In genomic region chr17:58368860-58369213, GRCh38 we compare ENCODE assay signal across 27 cellular contexts. TPM values are rescaled to one million over a fixed set of nuclear protein-coding genes. Genes with fewer than 3 reads are reported as not detected.
DNase-seq lines count a peak whose midpoint lies in the region; ATAC-seq, FAIRE-seq and TF ChIP-seq lines count a peak whose summit lies in the region.
"Had no signal": no experiment of that assay in that cellular context is flagged by ENCODE, and none has a peak within 500 bp of the region (broad histone marks: within the 10 kb centered on the region; RNA-seq: fewer than 3 reads in every experiment).

No MANE protein-coding gene starts in this region.

- ATAC-seq in activated T-helper 17 cell treated with anti-CD3 and anti-CD28 coated beads, Interleukin-2, amount 50 U/mL, for 72 hours (replicated peaks), result no peak
- ATAC-seq in memory B cell (ENCODE audit: low read depth), result peak; percentile 66
- ATAC-seq: heart left ventricle, left cardiac atrium, right cardiac atrium, SK-N-SH treated with all-trans-retinoic acid at 6 μM for 48 hours had no signal

- H3K4me1 Mint-ChIP-seq in activated T-helper 17 cell treated with anti-CD3 and anti-CD28 coated beads, Interleukin-2, amount 50 U/mL, for 72 hours, result no peaks in the 10 kb centered on the region
- peaks cover 14% of the 10 kb centered on the region for H3K4me1 Mint-ChIP-seq in memory B cell
- H3K4me1 Mint-ChIP-seq: nephron had no signal

- H3K9me3 ChIP-seq in suprapubic skin, result no peaks in the 10 kb centered on the region
- H3K9me3 ChIP-seq: heart left ventricle, stomach, tibial nerve had no signal

- H3K36me3 ChIP-seq in suprapubic skin, result no peaks in the 10 kb centered on the region
- H3K36me3 ChIP-seq: heart left ventricle, tibial nerve, WERI-Rb-1 had no signal

- TF ChIP-seq EP300 in suprapubic skin (IDR thresholded peaks at IDR 0.05), result no peak

- 66% methylated on average over 3 of the region's 3 CpGs for whole genome bisulfite sequencing in suprapubic skin

- H3K4me3 ChIP-seq in suprapubic skin, result no peak overlapping the region
- H3K4me3 ChIP-seq: dorsolateral prefrontal cortex, GM23248, heart left ventricle, stomach, tibial nerve had no signal

- TF ChIP-seq POLR2A in suprapubic skin (IDR thresholded peaks at IDR 0.05), result no peak

- peak overlapping the region; percentile 6 for H3K27ac ChIP-seq in suprapubic skin
- H3K27ac ChIP-seq: dorsolateral prefrontal cortex, GM23248, heart left ventricle, KMS-11, tibial nerve, WERI-Rb-1 had no signal

- peak; percentile 55 for FAIRE-seq in HTR-8/SVneo (lab: Jason Lieb, UNC)
- FAIRE-seq: astrocyte had no signal

- H3K4me3 Mint-ChIP-seq in activated T-helper 17 cell treated with anti-CD3 and anti-CD28 coated beads, Interleukin-2, amount 50 U/mL, for 72 hours, result no peak overlapping the region
- no peak overlapping the region for H3K4me3 Mint-ChIP-seq in memory B cell
- H3K4me3 Mint-ChIP-seq: activated naive CD8-positive, alpha-beta T cell treated with anti-CD3 and anti-CD28 coated beads for 36 hours; CD4-positive, alpha-beta T cell; nephron had no signal

- H3K27me3 Mint-ChIP-seq in activated T-helper 17 cell treated with anti-CD3 and anti-CD28 coated beads, Interleukin-2, amount 50 U/mL, for 72 hours, result no peaks in the 10 kb centered on the region
- no peaks in the 10 kb centered on the region for H3K27me3 Mint-ChIP-seq in memory B cell
- H3K27me3 Mint-ChIP-seq: activated naive CD8-positive, alpha-beta T cell treated with anti-CD3 and anti-CD28 coated beads for 36 hours; CD4-positive, alpha-beta T cell had no signal

- no peak for TF ChIP-seq CTCF in suprapubic skin (IDR thresholded peaks at IDR 0.05)

- peaks cover 36% of the 10 kb centered on the region for H3K4me1 ChIP-seq in suprapubic skin
- H3K4me1 ChIP-seq: heart left ventricle, tibial nerve had no signal

- H3K36me3 Mint-ChIP-seq in activated T-helper 17 cell treated with anti-CD3 and anti-CD28 coated beads, Interleukin-2, amount 50 U/mL, for 72 hours (ENCODE audit: low read depth), result no peaks in the 10 kb centered on the region
- H3K36me3 Mint-ChIP-seq in memory B cell, result no peaks in the 10 kb centered on the region
- H3K36me3 Mint-ChIP-seq: activated naive CD8-positive, alpha-beta T cell treated with anti-CD3 and anti-CD28 coated beads for 36 hours had no signal

- no peaks in the 10 kb centered on the region for H3K27me3 ChIP-seq in suprapubic skin
- H3K27me3 ChIP-seq: dorsolateral prefrontal cortex, heart left ventricle, stomach, tibial nerve had no signal

- peak overlapping the region; percentile 5 for H3K27ac Mint-ChIP-seq in activated T-helper 17 cell treated with anti-CD3 and anti-CD28 coated beads, Interleukin-2, amount 50 U/mL, for 72 hours
- no peak overlapping the region for H3K27ac Mint-ChIP-seq in memory B cell
- H3K27ac Mint-ChIP-seq: activated naive CD8-positive, alpha-beta T cell treated with anti-CD3 and anti-CD28 coated beads for 36 hours; CD4-positive, alpha-beta T cell had no signal

- DNase-seq in HTR-8/SVneo (ENCODE audit: insufficient read length, low spot score) (no peak), memory B cell (ENCODE audit: low spot score in 2 of 2) (no peak), suprapubic skin (ENCODE audit: low spot score in 2 of 2) (no peak), EL (no peak), AG20443 (ENCODE audit: low spot score) (no peak), NOMO-1 treated with DMSO at 0.1 percent for 48 hours (lab: John Stamatoyannopoulos, UW; ENCODE audit: unreplicated experiment) (no peak)
- DNase-seq: activated naive CD8-positive, alpha-beta T cell treated with anti-CD3 and anti-CD28 coated beads for 36 hours; CD4-positive, alpha-beta T cell; central memory CD4-positive, alpha-beta T cell; DMS153; dorsolateral prefrontal cortex; GM23248; heart left ventricle; left cardiac atrium; NCI-H1048; NCI-H1930; NCI-H69; right cardiac atrium; stomach; WERI-Rb-1 had no signal

- no peaks in the 10 kb centered on the region for H3K9me3 Mint-ChIP-seq in activated T-helper 17 cell treated with anti-CD3 and anti-CD28 coated beads, Interleukin-2, amount 50 U/mL, for 72 hours
- H3K9me3 Mint-ChIP-seq in memory B cell, result no peaks in the 10 kb centered on the region
- H3K9me3 Mint-ChIP-seq: activated naive CD8-positive, alpha-beta T cell treated with anti-CD3 and anti-CD28 coated beads for 36 hours; CD4-positive, alpha-beta T cell; nephron had no signal

RNA-seq across cellular contexts. Expression of gene SUPT4H1, which starts 16.8 kb away (rescaled TPM):
- 100 to 1,000 TPM; 117 to 147 TPM for total RNA-seq in activated T-helper 17 cell treated with anti-CD3 and anti-CD28 coated beads, Interleukin-2, amount 50 U/mL, for 72 hours
- 10 to 100 TPM; 33.8 to 48.3 (median 40.3) TPM for total RNA-seq in suprapubic skin

RNA-seq across cellular contexts. Expression of gene TSPOAP1, which starts 40.2 kb away (rescaled TPM):
- total RNA-seq in activated T-helper 17 cell treated with anti-CD3 and anti-CD28 coated beads, Interleukin-2, amount 50 U/mL, for 72 hours, result 100 to 1,000 TPM in 1 of 2 donors, 10 to 100 TPM in 1; 97.2 to 107 TPM
- 10 to 100 TPM in 2 of 4 donors, 1 to 10 TPM in 2; 6.8 to 26.9 (median 12.4) TPM for total RNA-seq in suprapubic skin
- total RNA-seq: G401 had no signal

RNA-seq across cellular contexts. Expression of gene RNF43, which starts 48.5 kb away (rescaled TPM):
- total RNA-seq in activated T-helper 17 cell treated with anti-CD3 and anti-CD28 coated beads, Interleukin-2, amount 50 U/mL, for 72 hours, result under 1 TPM; 0.71 to 0.85 TPM
- total RNA-seq in suprapubic skin, result 10 to 100 TPM; 16.0 to 58.3 (median 21.5) TPM
- total RNA-seq: G401 had no signal

Comparison
In these comparisons a context has a peak if more than half of its experiments do, and no peak if none do; other contexts are left out.
1. RNA of gene RNF43, which starts 48.5 kb away (total RNA-seq): 16.0 to 58.3 TPM in suprapubic skin; 0.71 to 0.85 TPM in activated T-helper 17 cell treated with anti-CD3 and anti-CD28 coated beads, Interleukin-2, amount 50 U/mL, for 72 hours; every median in the first group is over 4 times any median in the second.